Comparison of ENCODE assay signal across 1 cellular context in genomic region chr1:6158181-6158580, GRCh38.
TF ChIP-seq lines count a peak whose summit lies in the region.

No MANE protein-coding gene starts in this region.

TF ChIP-seq in HCT116, 20 proteins besides CTCF, POLR2A, EP300 and RAD21:
- TF ChIP-seq EZH2 (IDR thresholded peaks at IDR 0.05) (no peak), SRF (IDR thresholded peaks at IDR 0.05; ENCODE audit: low read depth) (no peak), ELF1 (IDR thresholded peaks at IDR 0.05; ENCODE audit: borderline replicate concordance, low read depth) (no peak), ZNF274 (IDR thresholded peaks at IDR 0.05; ENCODE audit: low read depth, low read length) (no peak), TCF7L2 (IDR thresholded peaks at IDR 0.05; ENCODE audit: borderline replicate concordance, extremely low read depth, insufficient read depth, insufficient read length) (no peak), ATF3 (IDR thresholded peaks at IDR 0.05) (no peak), CEBPB (IDR thresholded peaks at IDR 0.05; ENCODE audit: low read depth) (no peak)
- TF ChIP-seq, protein P1, sequence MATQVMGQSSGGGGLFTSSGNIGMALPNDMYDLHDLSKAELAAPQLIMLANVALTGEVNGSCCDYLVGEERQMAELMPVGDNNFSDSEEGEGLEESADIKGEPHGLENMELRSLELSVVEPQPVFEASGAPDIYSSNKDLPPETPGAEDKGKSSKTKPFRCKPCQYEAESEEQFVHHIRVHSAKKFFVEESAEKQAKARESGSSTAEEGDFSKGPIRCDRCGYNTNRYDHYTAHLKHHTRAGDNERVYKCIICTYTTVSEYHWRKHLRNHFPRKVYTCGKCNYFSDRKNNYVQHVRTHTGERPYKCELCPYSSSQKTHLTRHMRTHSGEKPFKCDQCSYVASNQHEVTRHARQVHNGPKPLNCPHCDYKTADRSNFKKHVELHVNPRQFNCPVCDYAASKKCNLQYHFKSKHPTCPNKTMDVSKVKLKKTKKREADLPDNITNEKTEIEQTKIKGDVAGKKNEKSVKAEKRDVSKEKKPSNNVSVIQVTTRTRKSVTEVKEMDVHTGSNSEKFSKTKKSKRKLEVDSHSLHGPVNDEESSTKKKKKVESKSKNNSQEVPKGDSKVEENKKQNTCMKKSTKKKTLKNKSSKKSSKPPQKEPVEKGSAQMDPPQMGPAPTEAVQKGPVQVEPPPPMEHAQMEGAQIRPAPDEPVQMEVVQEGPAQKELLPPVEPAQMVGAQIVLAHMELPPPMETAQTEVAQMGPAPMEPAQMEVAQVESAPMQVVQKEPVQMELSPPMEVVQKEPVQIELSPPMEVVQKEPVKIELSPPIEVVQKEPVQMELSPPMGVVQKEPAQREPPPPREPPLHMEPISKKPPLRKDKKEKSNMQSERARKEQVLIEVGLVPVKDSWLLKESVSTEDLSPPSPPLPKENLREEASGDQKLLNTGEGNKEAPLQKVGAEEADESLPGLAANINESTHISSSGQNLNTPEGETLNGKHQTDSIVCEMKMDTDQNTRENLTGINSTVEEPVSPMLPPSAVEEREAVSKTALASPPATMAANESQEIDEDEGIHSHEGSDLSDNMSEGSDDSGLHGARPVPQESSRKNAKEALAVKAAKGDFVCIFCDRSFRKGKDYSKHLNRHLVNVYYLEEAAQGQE (IDR thresholded peaks at IDR 0.05; ENCODE audit: low read depth) = no peak
TF ChIP-seq in HCT116: peak in this region for 0.
